Comparison of ENCODE assay signal across 8 cellular contexts in genomic region chr17:7583253-7584109, GRCh38. TPM values are rescaled to one million over a fixed set of nuclear protein-coding genes. Genes with fewer than 3 reads are reported as not detected.
DNase-seq lines count a peak whose midpoint lies in the region; ATAC-seq and TF ChIP-seq lines count a peak whose summit lies in the region.

MPDU1 (plus strand) TSS chr17:7583852; CDS start chr17:7583863, 11 bp downstream.

- H3K9ac ChIP-seq in Loucy (ENCODE audit: low read depth, low read length, poor library complexity, severe bottlenecking) = peak within 1 kb of the TSS; percentile 95

- no peaks in the 10 kb centered on the region for H3K9me3 ChIP-seq in DOHH2 (ENCODE audit: control insufficient read depth, insufficient read depth, low read length)
- H3K9me3 ChIP-seq in Loucy (ENCODE audit: insufficient read depth, low read depth, low read length) = no peaks in the 10 kb centered on the region

- TF ChIP-seq CTCF in DOHH2 (IDR thresholded peaks at IDR 0.05; ENCODE audit: low read depth, low read length, poor library complexity, severe bottlenecking) (peak; percentile 29), GM23338 (conservative IDR thresholded peaks at IDR 0.05; ENCODE audit: low read depth in 2 of 2) (no peak), Loucy (conservative IDR thresholded peaks at IDR 0.05; ENCODE audit: low read length) (no peak)

- peaks cover 53% of the 10 kb centered on the region for H3K4me1 Mint-ChIP-seq in GM23338
- H3K4me1 Mint-ChIP-seq in natural killer cell treated with Interleukin-12 subunit alpha and Interleukin-12 subunit beta and Interleukin-15 and Interleukin-18, amount 100 ng/mL, for 72 hours (ENCODE audit: low read depth in 2 of 2) = peaks cover 45 to 61% of the 10 kb centered on the region in 2 donors

- H3K4me1 ChIP-seq in DOHH2 (ENCODE audit: control insufficient read depth, low read length) (peaks cover 47% of the 10 kb centered on the region), GM23338 (ENCODE audit: insufficient read depth) (peaks cover 19% of the 10 kb centered on the region), Loucy (ENCODE audit: insufficient read depth, low read length, poor library complexity, severe bottlenecking) (peaks cover 29% of the 10 kb centered on the region)

- peak within 1 kb of the TSS; percentile 48; the same call in 1 of the 2 replicates for H2AFZ ChIP-seq in GM23338
- H2AFZ ChIP-seq in Loucy (ENCODE audit: low read length) = peak within 1 kb of the TSS; percentile 91

- H3K27ac ChIP-seq in DOHH2 (ENCODE audit: low read depth, low read length) (peak within 1 kb of the TSS; percentile 82), GM23338 (ENCODE audit: low read depth) (peak within 1 kb of the TSS; percentile 97)

- peak within 1 kb of the TSS; percentile 98 for H3K4me3 Mint-ChIP-seq in GM23338
- peak within 1 kb of the TSS; percentile 97 for H3K4me3 Mint-ChIP-seq in natural killer cell treated with Interleukin-12 subunit alpha and Interleukin-12 subunit beta and Interleukin-15 and Interleukin-18, amount 100 ng/mL, for 72 hours

- peak within 1 kb of the TSS; percentile 93 for H3K4me3 ChIP-seq in DOHH2 (ENCODE audit: low read length)
- H3K4me3 ChIP-seq in GM23338 = peak within 1 kb of the TSS; percentile 60
- H3K4me3 ChIP-seq in Loucy (ENCODE audit: low read length, poor library complexity, severe bottlenecking) = peak within 1 kb of the TSS; percentile 96

- H3K4me2 ChIP-seq in DOHH2 (ENCODE audit: low read length) (peak within 1 kb of the TSS; percentile 85), GM23338 (peak within 1 kb of the TSS; percentile 81), Loucy (ENCODE audit: low read depth, low read length, poor library complexity, severe bottlenecking) (peak within 1 kb of the TSS; percentile 94)

- peaks cover 63% of the 10 kb centered on the region for H3K36me3 Mint-ChIP-seq in GM23338 (ENCODE audit: low read depth)
- peaks cover 12% of the 10 kb centered on the region for H3K36me3 Mint-ChIP-seq in natural killer cell treated with Interleukin-12 subunit alpha and Interleukin-12 subunit beta and Interleukin-15 and Interleukin-18, amount 100 ng/mL, for 72 hours

- peak; percentile 37 for ATAC-seq in GM23338
- ATAC-seq in natural killer cell treated with Interleukin-12 subunit alpha and Interleukin-12 subunit beta and Interleukin-15 and Interleukin-18, amount 100 ng/mL, for 72 hours = peak; percentile 83 to 86
- peak; percentile 70 for ATAC-seq in stimulated activated naive CD8-positive, alpha-beta T cell treated with anti-CD3 and anti-CD28 coated beads, Interleukin-15, Interleukin-2, amounts not matched to agents 100 U/mL and 50 U/mL, for 24 hours

- DNase-seq in GM23338 (ENCODE audit: low spot score) (peak; percentile 98), fibroblast of peridontal ligament (ENCODE audit: extremely low read depth) (peak; percentile 98)
- DNase-seq in activated T-helper 9 cell treated with anti-CD3 and anti-CD28 coated beads, Interleukin-2, amount 50 U/mL, for 16 hours (ENCODE audit: low read depth) = peak; percentile 93
- peak; percentile 95 for DNase-seq in natural killer cell treated with Interleukin-12 subunit alpha and Interleukin-12 subunit beta and Interleukin-15 and Interleukin-18, amount 100 ng/mL, for 72 hours (ENCODE audit: low spot score)
- DNase-seq in stimulated activated naive CD8-positive, alpha-beta T cell treated with anti-CD3 and anti-CD28 coated beads, Interleukin-15, Interleukin-2, amounts not matched to agents 100 U/mL and 50 U/mL, for 24 hours = peak; percentile 96

- H4K20me1 ChIP-seq in DOHH2 (ENCODE audit: control insufficient read depth, insufficient read depth, low read depth, low read length) = no peaks in the 10 kb centered on the region
- no peaks in the 10 kb centered on the region; the same call in 1 of the 2 replicates for H4K20me1 ChIP-seq in GM23338 (replicated peaks; ENCODE audit: insufficient read depth)
- peaks cover 10% of the 10 kb centered on the region for H4K20me1 ChIP-seq in Loucy (ENCODE audit: insufficient read depth, low read length, poor library complexity, severe bottlenecking)

- peaks cover 5% of the 10 kb centered on the region; the same call in 2 of the 3 replicates for H3K9me3 Mint-ChIP-seq in GM23338
- no peaks in the 10 kb centered on the region for H3K9me3 Mint-ChIP-seq in natural killer cell treated with Interleukin-12 subunit alpha and Interleukin-12 subunit beta and Interleukin-15 and Interleukin-18, amount 100 ng/mL, for 72 hours

- H3K36me3 ChIP-seq in DOHH2 (ENCODE audit: control insufficient read depth, low read length) (peaks cover 73% of the 10 kb centered on the region), GM23338 (ENCODE audit: insufficient read depth) (no peaks in the 10 kb centered on the region; the same call in 1 of the 2 replicates), Loucy (ENCODE audit: insufficient read depth, low read length) (peaks cover 25% of the 10 kb centered on the region)

- H3K9me2 ChIP-seq in DOHH2 (replicated peaks; ENCODE audit: control insufficient read depth, low read length) (no peaks in the 10 kb centered on the region), GM23338 (ENCODE audit: insufficient read depth) (no peaks in the 10 kb centered on the region; the same call in 1 of the 2 replicates), Loucy (replicated peaks; ENCODE audit: low read depth, low read length) (no peaks in the 10 kb centered on the region)

- H3K27ac Mint-ChIP-seq in GM23338 = peak within 1 kb of the TSS; percentile 100
- H3K27ac Mint-ChIP-seq in natural killer cell treated with Interleukin-12 subunit alpha and Interleukin-12 subunit beta and Interleukin-15 and Interleukin-18, amount 100 ng/mL, for 72 hours = peak within 1 kb of the TSS; percentile 96 to 99

- H3K27me3 ChIP-seq in DOHH2 (ENCODE audit: control insufficient read depth, low read length) (no peaks in the 10 kb centered on the region), GM23338 (ENCODE audit: insufficient read depth) (no peaks in the 10 kb centered on the region), Loucy (ENCODE audit: insufficient read depth, low read length, poor library complexity, severe bottlenecking) (no peaks in the 10 kb centered on the region)

- peaks cover 42% of the 10 kb centered on the region for H3K27me3 Mint-ChIP-seq in GM23338 (ENCODE audit: insufficient read depth, low read depth, poor library complexity)
- H3K27me3 Mint-ChIP-seq in natural killer cell treated with Interleukin-12 subunit alpha and Interleukin-12 subunit beta and Interleukin-15 and Interleukin-18, amount 100 ng/mL, for 72 hours = no peaks in the 10 kb centered on the region

- TF ChIP-seq POLR2A in Raji (IDR thresholded peaks at IDR 0.05; ENCODE audit: insufficient read depth, low read depth, low read length) = peak; percentile 87

- H3K79me2 ChIP-seq in DOHH2 (ENCODE audit: control insufficient read depth, low read length) (peaks cover 42% of the 10 kb centered on the region), GM23338 (replicated peaks; ENCODE audit: insufficient read depth) (peaks cover 33% of the 10 kb centered on the region), Loucy (ENCODE audit: insufficient read depth, low read length) (peaks cover 55% of the 10 kb centered on the region)

- H3F3A ChIP-seq in DOHH2 (ENCODE audit: control insufficient read depth, insufficient read depth) = peaks cover 23% of the 10 kb centered on the region
- peaks cover 45% of the 10 kb centered on the region for H3F3A ChIP-seq in GM23338 (replicated peaks; ENCODE audit: low read depth)
- peaks cover 13% of the 10 kb centered on the region for H3F3A ChIP-seq in Loucy (ENCODE audit: low read depth)

TF ChIP-seq in GM23338, 12 proteins besides CTCF, POLR2A, EP300 and RAD21:
- peak; percentile 66 for TF ChIP-seq ETS1 (IDR thresholded peaks at IDR 0.05)
- no peak for TF ChIP-seq ZNF114 (CRISPR knock-in tag; IDR thresholded peaks at IDR 0.05)
- TF ChIP-seq POLR2AphosphoS5 (IDR thresholded peaks at IDR 0.05; ENCODE audit: low read depth) = peak; percentile 59

RNA-seq across cellular contexts. Expression of gene MPDU1, which starts in this region (rescaled TPM):
- total RNA-seq in GM23338 (2014; rRNA removed; shearing (Covaris generic)) = 196 and 216 TPM in 2 replicates
- polyA plus RNA-seq in GM23338 (2016; fragmentation: Nextera tagmentation; extraction: Ambion mirVana) = 65.1 and 65.8 TPM in 2 replicates
- 10 to 100 TPM; 82.7 to 95.5 TPM for total RNA-seq in natural killer cell treated with Interleukin-12 subunit alpha and Interleukin-12 subunit beta and Interleukin-15 and Interleukin-18, amount 100 ng/mL, for 72 hours

Comparison
In these comparisons a context has a peak if more than half of its experiments do, and no peak if none do; other contexts are left out.
1. Peak in every context shown above with its lines: DNase-seq, ATAC-seq, H3K4me3 ChIP-seq and H3K27ac ChIP-seq.